Comparison of ENCODE assay signal across 8 cellular contexts in the genomic region with DNA sequence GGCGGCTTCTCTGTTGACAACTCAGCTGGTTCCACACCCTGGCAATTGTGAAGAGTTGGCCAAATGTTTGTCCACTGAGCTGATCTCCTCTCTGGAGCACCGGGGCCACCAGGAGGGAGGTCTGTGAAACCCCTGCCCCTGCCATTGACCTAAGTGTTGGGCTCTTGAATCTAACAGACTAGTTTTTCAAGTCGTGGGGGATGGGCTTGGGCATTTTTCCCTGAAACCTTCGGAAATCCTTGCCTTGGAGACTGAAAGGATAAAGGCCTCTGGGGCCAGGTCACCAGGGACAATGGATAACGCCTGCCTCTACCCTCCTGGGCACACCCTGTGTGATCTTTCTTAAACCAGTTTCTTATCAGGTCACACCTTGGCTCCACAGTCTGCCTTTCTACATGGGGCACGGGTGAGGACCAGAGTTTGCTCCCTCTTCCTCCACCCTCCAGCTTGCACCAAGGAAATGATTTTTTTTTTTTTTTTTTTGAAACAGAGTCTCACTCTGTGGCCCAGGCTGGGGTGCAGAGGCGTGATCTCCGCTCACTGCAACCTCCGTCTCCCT. TPM values are rescaled to one million over a fixed set of nuclear protein-coding genes. Genes with fewer than 3 reads are reported as not detected.
DNase-seq lines count a peak whose midpoint lies in the region; ATAC-seq and TF ChIP-seq lines count a peak whose summit lies in the region.

No MANE protein-coding gene starts in this region.

- H3K79me1 ChIP-seq in trophoblast cell (ENCODE audit: low read length), result peaks cover 8% of the 10 kb centered on the region

- H3K9me3 ChIP-seq in Peyer's patch (no peaks in the 10 kb centered on the region), esophagus muscularis mucosa (no peaks in the 10 kb centered on the region), trophoblast cell (ENCODE audit: insufficient read depth, low read depth, low read length) (peaks cover 3% of the 10 kb centered on the region)

- H3K23ac ChIP-seq in trophoblast cell (ENCODE audit: low read length), result no peak overlapping the region

- no peaks in the 10 kb centered on the region for H3K9me3 Mint-ChIP-seq in Calu3 (ENCODE audit: low read depth, unreplicated experiment)

- WGBS in esophagus muscularis mucosa, result 44% methylated on average over 8 of the region's 9 CpGs
- no CpG with 5 or more reads among the region's 9 CpGs for WGBS in trophoblast cell (ENCODE audit: extremely low coverage, insufficient coverage, insufficient read length)

- H3K4me3 Mint-ChIP-seq in Calu3 (ENCODE audit: low read depth, unreplicated experiment), result peak overlapping the region; percentile 88

- intact Hi-C loops in Calu3 (cut with micrococcal nuclease; ENCODE audit: unreplicated experiment), result no loop called here
- intact Hi-C loops in esophagus muscularis mucosa (cut with DNase I), result loop anchor here (10.0 kb wide), 1 partner anchor 185 kb away; a partner anchor contains a TSS
- intact Hi-C loops in posterior vena cava (cut with DNase I), result no loop called here

- H4K91ac ChIP-seq in trophoblast cell (ENCODE audit: low read depth, low read length), result no peak overlapping the region

- H3K4me1 ChIP-seq in Peyer's patch, result peaks cover 0 to 43% (median 17%) of the 10 kb centered on the region in 4 donors
- peaks cover 33 to 47% (median 46%) of the 10 kb centered on the region in 4 donors for H3K4me1 ChIP-seq in esophagus muscularis mucosa
- H3K4me1 ChIP-seq in trophoblast cell (ENCODE audit: control insufficient read depth in 1 of 2, insufficient read depth in 2 of 2, low read length in 2 of 2), result peaks cover 11 to 12% of the 10 kb centered on the region in 2 experiments

- peak overlapping the region; percentile 98 for H4K8ac ChIP-seq in trophoblast cell (ENCODE audit: low read depth, low read length)

- H3K79me2 ChIP-seq in trophoblast cell (ENCODE audit: control insufficient read depth, insufficient read depth, low read length, poor library complexity), result peaks cover 5% of the 10 kb centered on the region

- peak overlapping the region; percentile 78 for H3K27ac Mint-ChIP-seq in Calu3 (ENCODE audit: unreplicated experiment)

- H3K36me3 Mint-ChIP-seq in Calu3 (ENCODE audit: insufficient read depth, unreplicated experiment), result peaks cover 59% of the 10 kb centered on the region

- H3K4ac ChIP-seq in trophoblast cell (ENCODE audit: low read depth, low read length), result peak overlapping the region; percentile 47

- peak overlapping the region; percentile 62 to 86 (median 75) for H3K4me3 ChIP-seq in Peyer's patch
- H3K4me3 ChIP-seq in esophagus muscularis mucosa, result peak overlapping the region; percentile 72 to 93 (median 82)
- peak overlapping the region; percentile 94 for H3K4me3 ChIP-seq in trophoblast cell (ENCODE audit: low read depth, low read length)

- no peak for TF ChIP-seq CTCF in Calu3 (IDR thresholded peaks at IDR 0.05; ENCODE audit: unreplicated experiment)
- TF ChIP-seq CTCF in Peyer's patch (IDR thresholded peaks at IDR 0.05), result no peak
- no peak for TF ChIP-seq CTCF in esophagus muscularis mucosa (IDR thresholded peaks at IDR 0.05)

- H3K9ac ChIP-seq in trophoblast cell (ENCODE audit: low read length), result peak overlapping the region; percentile 46

- TF ChIP-seq EP300 in esophagus muscularis mucosa (IDR thresholded peaks at IDR 0.05), result no peak

- H3K36me3 ChIP-seq in Peyer's patch (peaks cover 0 to 20% (median 0%) of the 10 kb centered on the region in 3 donors), esophagus muscularis mucosa (peaks cover 0 to 29% (median 17%) of the 10 kb centered on the region in 4 donors), trophoblast cell (ENCODE audit: control insufficient read depth in 1 of 2, insufficient read depth in 2 of 2, low read length in 2 of 2) (peaks cover 8 to 9% of the 10 kb centered on the region in 2 experiments)

- no peak overlapping the region for H2BK120ac ChIP-seq in trophoblast cell (ENCODE audit: insufficient read depth, low read length, poor library complexity)

- peaks cover 33% of the 10 kb centered on the region for H3K4me1 Mint-ChIP-seq in Calu3 (ENCODE audit: low read depth, unreplicated experiment)

- peak in 1 of 2 donors; percentile 19 for TF ChIP-seq POLR2A in Peyer's patch (IDR thresholded peaks at IDR 0.05)
- no peak for TF ChIP-seq POLR2A in esophagus muscularis mucosa (IDR thresholded peaks at IDR 0.05; ENCODE audit: low read depth)

- CTCF ChIA-PET in Calu3 (lab: Charles Lee), result interaction anchor here (1.0 kb wide), 1 partner anchor 12 kb away, joined by 4 read pairs; no protein-coding TSS in a partner anchor

- no peak overlapping the region for H2AFZ ChIP-seq in trophoblast cell (ENCODE audit: insufficient read depth, low read length, poor library complexity)

- TSS peak; percentile 56 for BruUV-seq in Calu3 (replicated peaks; lab: Mats Ljungman, UMichigan)

- H2AK5ac ChIP-seq in trophoblast cell (ENCODE audit: low read length), result no peak overlapping the region

- H3K18ac ChIP-seq in trophoblast cell (ENCODE audit: low read length), result peak overlapping the region; percentile 15

- H3K27ac ChIP-seq in Peyer's patch (peak overlapping the region; percentile 73 to 89 (median 78)), esophagus muscularis mucosa (replicated peaks in 1 of 4) (peak overlapping the region in 3 of 4 donors; percentile 76 to 78 (median 77)), trophoblast cell (ENCODE audit: low read depth, low read length) (no peak overlapping the region)

- DNase-seq in Calu3, result no peak
- peak in 1 of 3 donors; percentile 49 for DNase-seq in Peyer's patch
- no peak for DNase-seq in esophagus muscularis mucosa (ENCODE audit: extremely low spot score)
- DNase-seq in trophoblast cell, result peak in 1 of 2 donors; percentile 34
- no peak for DNase-seq in posterior vena cava (ENCODE audit: low spot score)
- DNase-seq in NCI-H82 (lab: John Stamatoyannopoulos, UW), result no peak

- H4K12ac ChIP-seq in trophoblast cell (ENCODE audit: low read depth, low read length), result no peak overlapping the region

- H2BK12ac ChIP-seq in trophoblast cell (ENCODE audit: low read length), result no peak overlapping the region

- H3K14ac ChIP-seq in trophoblast cell (ENCODE audit: low read length), result no peak overlapping the region

- peak overlapping the region; percentile 64 for H3K4me2 ChIP-seq in trophoblast cell (ENCODE audit: low read length)

- no peak overlapping the region for H2BK5ac ChIP-seq in trophoblast cell (ENCODE audit: low read depth, low read length, poor library complexity)

- ATAC-seq in GM18861 (IDR thresholded peaks at IDR 0.05; ENCODE audit: unreplicated experiment) (no peak), HG03520 (IDR thresholded peaks at IDR 0.05; ENCODE audit: unreplicated experiment) (no peak)

- no peaks in the 10 kb centered on the region for H3K27me3 Mint-ChIP-seq in Calu3 (ENCODE audit: unreplicated experiment)

- no peaks in the 10 kb centered on the region for H3K27me3 ChIP-seq in Peyer's patch
- no peaks in the 10 kb centered on the region for H3K27me3 ChIP-seq in esophagus muscularis mucosa
- H3K27me3 ChIP-seq in trophoblast cell (ENCODE audit: insufficient read depth, low read length), result no peaks in the 10 kb centered on the region

RNA-seq across cellular contexts. Expression of a gene that starts 0.9 kb away (rescaled TPM):
- total RNA-seq in Calu3 (2022) (36.0 and 42.0 TPM in 2 replicates), Peyer's patch (10 to 100 TPM in 3 of 4 donors, not detected in 1; 28.7 to 34.2 (median 29.6) TPM), esophagus muscularis mucosa (10 to 100 TPM; 12.3 to 19.1 (median 15.3) TPM), posterior vena cava (10 to 100 TPM; 11.2 to 14.7 TPM)
- 18.4 and 19.0 TPM in 2 replicates for polyA plus RNA-seq in trophoblast cell (2013)

RNA-seq across cellular contexts. Expression of a gene that starts 3.7 kb away (rescaled TPM):
- total RNA-seq in Calu3 (2022), result 5.3 and 6.3 TPM in 2 replicates
- 1 to 10 TPM in 3 of 4 donors, not detected in 1; 2.1 to 5.5 (median 5.4) TPM for total RNA-seq in Peyer's patch
- under 1 TPM in 2 of 4 donors, not detected in 2; 0.17 to 0.23 TPM for total RNA-seq in esophagus muscularis mucosa
- 0.62 and 0.67 TPM in 2 replicates for polyA plus RNA-seq in trophoblast cell (2013)
- under 1 TPM; 0.42 to 0.48 TPM for total RNA-seq in posterior vena cava

RNA-seq across cellular contexts. Expression of a gene that starts 13.0 kb away (rescaled TPM):
- total RNA-seq in Calu3 (2022), result 45.7 and 59.7 TPM in 2 replicates
- total RNA-seq in Peyer's patch, result 10 to 100 TPM; 41.8 to 75.1 (median 54.2) TPM
- 10 to 100 TPM; 21.0 to 46.7 (median 28.3) TPM for total RNA-seq in esophagus muscularis mucosa
- 12.8 and 12.9 TPM in 2 replicates for polyA plus RNA-seq in trophoblast cell (2013)
- 10 to 100 TPM; 15.2 to 16.2 TPM for total RNA-seq in posterior vena cava

RNA-seq across cellular contexts. Expression of a gene that starts 41.1 kb away (rescaled TPM):
- total RNA-seq in Calu3 (2022) (115 and 126 TPM in 2 replicates), Peyer's patch (100 to 1,000 TPM in 3 of 4 donors, 10 to 100 TPM in 1; 94.2 to 310 (median 147) TPM), esophagus muscularis mucosa (10 to 100 TPM; 20.7 to 59.8 (median 32.9) TPM), posterior vena cava (10 to 100 TPM; 48.6 to 58.5 TPM)
- 30.4 TPM in 2 replicates for polyA plus RNA-seq in trophoblast cell (2013)
